ENCODE assay signal across 10 cellular contexts in the genomic region with DNA sequence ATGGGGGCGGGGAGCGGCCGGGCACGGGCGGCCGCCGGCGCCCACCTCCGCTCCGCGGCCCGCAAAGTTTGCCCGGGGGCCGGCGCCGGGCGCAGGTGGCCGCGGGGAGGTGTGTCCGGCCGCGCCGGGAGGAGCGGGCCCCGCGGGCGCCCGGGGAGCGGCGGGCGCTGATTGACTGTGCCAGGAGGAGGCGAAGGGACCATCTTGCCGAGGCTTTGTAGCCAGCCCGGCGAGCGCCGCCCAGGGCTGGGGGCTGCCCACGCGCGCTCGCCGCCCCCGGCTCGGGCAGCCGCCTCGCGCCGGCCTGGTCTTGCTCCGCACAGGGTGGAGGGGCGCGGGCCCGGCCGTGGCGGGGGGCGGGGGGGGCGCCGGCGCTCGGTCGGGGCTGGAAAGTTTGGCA. TPM values are rescaled to one million over a fixed set of nuclear protein-coding genes. Genes with fewer than 3 reads are reported as not detected.
DNase-seq lines count a peak whose midpoint lies in the region; ATAC-seq, FAIRE-seq and TF ChIP-seq lines count a peak whose summit lies in the region.
"Had no signal": no experiment of that assay in that cellular context is flagged by ENCODE, and none has a peak within 500 bp of the region (broad histone marks: within the 10 kb centered on the region; RNA-seq: fewer than 3 reads in every experiment).

No MANE protein-coding gene starts in this region.

- no peaks in the 10 kb centered on the region for H3K36me3 ChIP-seq in cardiac muscle cell
- no peaks in the 10 kb centered on the region for H3K36me3 ChIP-seq in ascending aorta
- no peaks in the 10 kb centered on the region for H3K36me3 ChIP-seq in left lung
- no peaks in the 10 kb centered on the region for H3K36me3 ChIP-seq in upper lobe of right lung
- H3K36me3 ChIP-seq in adrenal gland (replicated peaks in 1 of 2): no peaks in the 10 kb centered on the region

- peaks cover 23% of the 10 kb centered on the region for H3K4me1 ChIP-seq in cardiac muscle cell (ENCODE audit: low read depth)
- H3K4me1 ChIP-seq in ascending aorta: peaks cover 0 to 15% of the 10 kb centered on the region in 2 donors
- H3K4me1 ChIP-seq in left lung: peaks cover 5 to 21% of the 10 kb centered on the region in 2 donors
- peaks cover 13% of the 10 kb centered on the region for H3K4me1 ChIP-seq in upper lobe of right lung
- peaks cover 3 to 12% of the 10 kb centered on the region in 2 donors for H3K4me1 ChIP-seq in adrenal gland (replicated peaks in 1 of 2)

- peak; percentile 4 for ATAC-seq in left lung
- peak; percentile 3 for ATAC-seq in upper lobe of right lung
- no peak for ATAC-seq in HG03460 (IDR thresholded peaks at IDR 0.05; ENCODE audit: unreplicated experiment)

- TF ChIP-seq POLR2A in adrenal gland (IDR thresholded peaks at IDR 0.05): no peak

- H3K9me3 ChIP-seq in cardiac muscle cell (ENCODE audit: low read depth) (no peaks in the 10 kb centered on the region), ascending aorta (no peaks in the 10 kb centered on the region), left lung (no peaks in the 10 kb centered on the region), upper lobe of right lung (no peaks in the 10 kb centered on the region), adrenal gland (replicated peaks in 1 of 3) (no peaks in the 10 kb centered on the region)

- H3K27me3 ChIP-seq in cardiac muscle cell (no peaks in the 10 kb centered on the region), ascending aorta (no peaks in the 10 kb centered on the region), left lung (peaks cover 10 to 68% of the 10 kb centered on the region in 2 donors), upper lobe of right lung (peaks cover 19% of the 10 kb centered on the region), adrenal gland (no peaks in the 10 kb centered on the region)

- H3K4me3 ChIP-seq in cardiac muscle cell (peak overlapping the region; percentile 82), ascending aorta (peak overlapping the region; percentile 55 to 65), left lung (peak overlapping the region; percentile 31 to 46), upper lobe of right lung (peak overlapping the region; percentile 43), adrenal gland (peak overlapping the region in 1 of 4 donors; percentile 60)
- H3K4me3 ChIP-seq: K562 had no signal

- no peak for FAIRE-seq in GM19239 (lab: Jason Lieb, UNC)
- FAIRE-seq: G401.6 had no signal

- H3K27ac ChIP-seq in cardiac muscle cell: no peak overlapping the region
- no peak overlapping the region for H3K27ac ChIP-seq in ascending aorta
- no peak overlapping the region for H3K27ac ChIP-seq in left lung
- H3K27ac ChIP-seq in upper lobe of right lung: no peak overlapping the region
- H3K27ac ChIP-seq in adrenal gland: no peak overlapping the region

- 0 to 3% (median 1%) methylated on average over 12 to 60 of the region's 60 CpGs for WGBS in adrenal gland, 4 donors

- TF ChIP-seq CTCF in cardiac muscle cell (IDR thresholded peaks at IDR 0.05; ENCODE audit: low read depth, low read length) (no peak), ascending aorta (IDR thresholded peaks at IDR 0.05) (no peak), left lung (IDR thresholded peaks at IDR 0.05) (no peak), upper lobe of right lung (IDR thresholded peaks at IDR 0.05) (no peak), adrenal gland (IDR thresholded peaks at IDR 0.05) (no peak)

- DNase-seq in cardiac muscle cell (ENCODE audit: low read depth in 1 of 2, low spot score in 1 of 2) (peak; percentile 13 to 42), cardiac septum (ENCODE audit: low spot score) (no peak), ascending aorta (ENCODE audit: low spot score in 2 of 2) (no peak), left lung (no peak), upper lobe of right lung (no peak), GM19239 (ENCODE audit: insufficient read length, low spot score) (no peak), adrenal gland (no peak)

- intact Hi-C loops in cardiac septum (cut with DNase I) (no loop called here), ascending aorta (cut with DNase I) (no loop called here), left lung (cut with DNase I) (no loop called here), upper lobe of right lung (cut with DNase I) (no loop called here), adrenal gland (cut with DNase I) (loop anchor here in 1 of 2 donors (5.0 kb wide), 1 partner anchor 176 kb away; no protein-coding TSS in a partner anchor)

RNA-seq across cellular contexts. Expression of gene EPHB2, which starts 0.4 kb away (rescaled TPM):
- total RNA-seq in cardiac muscle cell: 58.2 and 96.3 TPM in 2 replicates
- polyA plus RNA-seq in cardiac muscle cell: 38.8 and 58.8 TPM in 2 replicates
- total RNA-seq in cardiac septum: 0.81 TPM
- total RNA-seq in ascending aorta: 3.2 TPM
- 10 to 100 TPM; 11.3 to 15.9 TPM for total RNA-seq in left lung
- 6.0 TPM for total RNA-seq in upper lobe of right lung
- 10 to 100 TPM in 1 of 8 donors, 1 to 10 TPM in 7; 2.5 to 10.3 (median 6.2) TPM for total RNA-seq in adrenal gland
- 1 to 10 TPM in 1 of 3 donors, under 1 TPM in 2; 0.67 to 1.3 (median 0.84) TPM for polyA plus RNA-seq in adrenal gland
- total RNA-seq: K562 had no signal
- polyA plus RNA-seq: K562 had no signal

RNA-seq across cellular contexts. Expression of gene C1QB, which starts 58.0 kb away (rescaled TPM):
- total RNA-seq in cardiac muscle cell (not detected in 2 replicates), cardiac septum (34.3 TPM), ascending aorta (454 TPM), left lung (100 to 1,000 TPM; 611 to 648 TPM), upper lobe of right lung (707 TPM), adrenal gland (1,000 to 10,000 TPM in 3 of 8 donors, 100 to 1,000 TPM in 5; 488 to 1,914 (median 786) TPM)
- polyA plus RNA-seq in cardiac muscle cell (not detected in 2 replicates), adrenal gland (100 to 1,000 TPM; 136 to 301 (median 206) TPM)
- polyA plus RNA-seq: K562 had no signal

Comparison
In these comparisons a context has a peak if more than half of its experiments do, and no peak if none do; other contexts are left out.
1. DNase-seq: peak in cardiac muscle cell (2 of 2); none in cardiac septum (single experiment), ascending aorta (0 of 2), left lung (0 of 2), upper lobe of right lung (single experiment), GM19239 (single experiment) and adrenal gland (0 of 7).
2. RNA of gene C1QB, which starts 58.0 kb away (total RNA-seq): 488 to 1,914 TPM in adrenal gland, 707 TPM in upper lobe of right lung (single experiment), 611 to 648 TPM in left lung, 454 TPM in ascending aorta (single experiment) and 34.3 TPM in cardiac septum (single experiment); not detected in cardiac muscle cell; every median in the first group is over 10 times any median in the second.